In genomic region chr11:44559207-44559943, GRCh38 we compare ENCODE assay signal across 1 cellular context.
TF ChIP-seq lines count a peak whose summit lies in the region.

No MANE protein-coding gene starts in this region.

TF ChIP-seq in H1, 55 proteins besides CTCF, POLR2A, EP300 and RAD21 (continued from another document):
- TF ChIP-seq POU5F1 (IDR thresholded peaks at IDR 0.05; ENCODE audit: low read depth, low read length) (peak; percentile 97), ATF2 (IDR thresholded peaks at IDR 0.05; ENCODE audit: low read length) (peak; percentile 90; the same call in 1 of the 2 replicates), HDAC6 (IDR thresholded peaks at IDR 0.05; ENCODE audit: low read depth, low read length) (no peak), ASH2L (IDR thresholded peaks at IDR 0.05; ENCODE audit: low read length) (no peak), MAX (IDR thresholded peaks at IDR 0.05) (peak; percentile 51; the same call in 1 of the 2 replicates), MAFK (IDR thresholded peaks at IDR 0.05; ENCODE audit: low read depth, low read length) (no peak), TEAD4 (IDR thresholded peaks at IDR 0.05; ENCODE audit: low read depth, low read length) (peak; percentile 89), BRCA1 (IDR thresholded peaks at IDR 0.05; ENCODE audit: low read depth, low read length) (no peak), PHF8 (conservative IDR thresholded peaks at IDR 0.05; ENCODE audit: low read depth, low read length) (no peak), SP1 (IDR thresholded peaks at IDR 0.05; ENCODE audit: low read depth, low read length) (peak; percentile 90), NANOG (IDR thresholded peaks at IDR 0.05; ENCODE audit: insufficient read depth, low read depth, low read length, poor library complexity, severe bottlenecking) (peak; percentile 34), CBX5 (IDR thresholded peaks at IDR 0.05; ENCODE audit: low read depth, low read length) (no peak), POLR2AphosphoS5 (IDR thresholded peaks at IDR 0.05; ENCODE audit: low read depth, low read length) (no peak), RXRA (IDR thresholded peaks at IDR 0.05; ENCODE audit: insufficient read depth, low read depth, low read length) (no peak), JUND (IDR thresholded peaks at IDR 0.05; ENCODE audit: low read length) (peak; percentile 35; the same call in 1 of the 2 replicates), HDAC2 (IDR thresholded peaks at IDR 0.05; ENCODE audit: borderline replicate concordance in 1 of 2, low read depth in 2 of 2, low read length in 2 of 2) (peak; percentile 89 to 90; a peak in 3 of 4 replicates), CTBP2 (IDR thresholded peaks at IDR 0.05; ENCODE audit: borderline replicate concordance, insufficient read depth, insufficient read length, low read length) (peak; percentile 58), SAP30 (IDR thresholded peaks at IDR 0.05; ENCODE audit: insufficient read depth, insufficient replicate concordance, low read length) (no peak), SP4 (IDR thresholded peaks at IDR 0.05; ENCODE audit: low read length) (0 out of 2 replicates have a peak, but pooled peaks have one; percentile 79), TCF12 (IDR thresholded peaks at IDR 0.05; ENCODE audit: low read depth, low read length) (0 out of 2 replicates have a peak, but pooled peaks have one; percentile 76), SIN3A (conservative IDR thresholded peaks at IDR 0.05 in 1 of 2, IDR thresholded peaks at IDR 0.05 in 1 of 2; ENCODE audit: low read depth in 1 of 2, low read length in 2 of 2) (no peak), ZNF274 (IDR thresholded peaks at IDR 0.05; ENCODE audit: borderline replicate concordance, extremely low read depth, low read length) (no peak), KDM4A (IDR thresholded peaks at IDR 0.05; ENCODE audit: low read depth, low read length, severe bottlenecking) (no peak), SRF (IDR thresholded peaks at IDR 0.05; ENCODE audit: low read depth, low read length) (no peak), CHD7 (IDR thresholded peaks at IDR 0.05; ENCODE audit: insufficient replicate concordance, low read length) (peak; percentile 76), GABPA (IDR thresholded peaks at IDR 0.05; ENCODE audit: borderline replicate concordance, insufficient read depth, low read length) (no peak), CHD1 (IDR thresholded peaks at IDR 0.05; ENCODE audit: low read depth, low read length) (no peak), EGR1 (IDR thresholded peaks at IDR 0.05; ENCODE audit: borderline replicate concordance, low read depth, low read length) (peak; percentile 57; the same call in 1 of the 2 replicates), E2F6 (IDR thresholded peaks at IDR 0.05) (peak; percentile 74), CREB1 (IDR thresholded peaks at IDR 0.05) (0 out of 2 replicates have a peak, but pooled peaks have one; percentile 19), YY1 (IDR thresholded peaks at IDR 0.05; ENCODE audit: low read depth, low read length) (0 out of 2 replicates have a peak, but pooled peaks have one; percentile 48)
